In genomic region chr2:180927030-180927686, GRCh38 we compare ENCODE assay signal across 23 cellular contexts. TPM values are rescaled to one million over a fixed set of nuclear protein-coding genes. Genes with fewer than 3 reads are reported as not detected.
DNase-seq lines count a peak whose midpoint lies in the region; ATAC-seq, FAIRE-seq and TF ChIP-seq lines count a peak whose summit lies in the region.
"Had no signal": no experiment of that assay in that cellular context is flagged by ENCODE, and none has a peak within 500 bp of the region (broad histone marks: within the 10 kb centered on the region; RNA-seq: fewer than 3 reads in every experiment).

No MANE protein-coding gene starts in this region.

- H3K27me3 Mint-ChIP-seq in astrocyte (ENCODE audit: low read depth, unreplicated experiment) = no peaks in the 10 kb centered on the region

- no peak overlapping the region for H3K4me3 ChIP-seq in astrocyte (ENCODE audit: insufficient read depth, low read depth, low read length)
- H3K4me3 ChIP-seq in mucosa of descending colon = no peak overlapping the region
- H3K4me3 ChIP-seq: SK-N-MC had no signal

- intact Hi-C loops in mucosa of descending colon (cut with DNase I, micrococcal nuclease) = no loop called here

- H3K9me3 ChIP-seq in astrocyte (ENCODE audit: insufficient read depth, low read depth, low read length) = no peaks in the 10 kb centered on the region
- H3K9me3 ChIP-seq in mucosa of descending colon = no peaks in the 10 kb centered on the region

- H3K9ac ChIP-seq in astrocyte (ENCODE audit: low read length) = no peak overlapping the region

- FAIRE-seq in astrocyte (lab: Jason Lieb, UNC) (peak; percentile 47), GM12892 (lab: Jason Lieb, UNC) (no peak)
- FAIRE-seq: A204.1, D721Med, GM12891 had no signal

- no peak overlapping the region for H3K27ac ChIP-seq in astrocyte (ENCODE audit: low read depth, low read length)
- H3K27ac ChIP-seq: HL-60, RWPE1, SK-N-MC had no signal

- H4K20me1 ChIP-seq in astrocyte (ENCODE audit: insufficient read depth, low read length) = no peaks in the 10 kb centered on the region

- H3K4me1 ChIP-seq in astrocyte (ENCODE audit: insufficient read depth, low read length) (no peaks in the 10 kb centered on the region), mucosa of descending colon (ENCODE audit: low read depth) (no peaks in the 10 kb centered on the region)

- H3K4me3 Mint-ChIP-seq in astrocyte (ENCODE audit: unreplicated experiment) = no peak overlapping the region
- H3K4me3 Mint-ChIP-seq: B cell, CD14-positive monocyte, H9 had no signal

- H3K9me3 Mint-ChIP-seq in astrocyte (ENCODE audit: unreplicated experiment) = no peaks in the 10 kb centered on the region
- H3K9me3 Mint-ChIP-seq: H9 had no signal

- H3K36me3 ChIP-seq in astrocyte (ENCODE audit: insufficient read depth, low read length) (no peaks in the 10 kb centered on the region), mucosa of descending colon (ENCODE audit: low read depth) (no peaks in the 10 kb centered on the region)

- no peak overlapping the region for H2AFZ ChIP-seq in astrocyte (ENCODE audit: low read depth, low read length)

- ATAC-seq in mucosa of descending colon (peak; percentile 89), HG03175 (IDR thresholded peaks at IDR 0.05; ENCODE audit: unreplicated experiment) (no peak)

- no peak overlapping the region for H3K4me2 ChIP-seq in astrocyte (ENCODE audit: low read length)

- no peaks in the 10 kb centered on the region for H3K79me2 ChIP-seq in astrocyte (ENCODE audit: insufficient read depth, low read length)

- no peak overlapping the region for H3K27ac Mint-ChIP-seq in astrocyte (ENCODE audit: unreplicated experiment)
- H3K27ac Mint-ChIP-seq: B cell, CD14-positive monocyte, H9 had no signal

- TF ChIP-seq CTCF in astrocyte (IDR thresholded peaks at IDR 0.05; ENCODE audit: insufficient read depth, low read depth, low read length) = no peak
- no peak for TF ChIP-seq CTCF in mucosa of descending colon (IDR thresholded peaks at IDR 0.05)

- no peaks in the 10 kb centered on the region for H3K27me3 ChIP-seq in astrocyte (ENCODE audit: insufficient read depth, low read length)

- in situ Hi-C loops in Caki2 (cut with HindIII; ENCODE audit: low pct_unique_long_range_greater_than_20kb, low sequenced_read_pairs) = no loop called here

- H3K36me3 Mint-ChIP-seq in astrocyte (ENCODE audit: low read depth, unreplicated experiment) = no peaks in the 10 kb centered on the region
- H3K36me3 Mint-ChIP-seq: CD14-positive monocyte had no signal

- DNase-seq in Caki2 (ENCODE audit: low read depth) (peak; percentile 28), HT1080 (ENCODE audit: low read depth) (peak; percentile 54), astrocyte (ENCODE audit: low read depth) (no peak), mucosa of descending colon (no peak), GM12892 (ENCODE audit: insufficient read length) (no peak), NCI-H1694 (lab: John Stamatoyannopoulos, UW) (no peak)
- DNase-seq: H9, KG1, MV-4-11, NCI-H1105 treated with DMSO at 0.1 percent for 48 hours, NCI-H2081 treated with DMSO at 0.1 percent for 48 hours, NCI-H2171 treated with DMSO at 0.1 percent for 48 hours, NCI-H524 treated with DMSO at 0.1 percent for 48 hours, SHP77 treated with DMSO at 0.1 percent for 48 hours had no signal

- peaks cover 5% of the 10 kb centered on the region for H3K4me1 Mint-ChIP-seq in astrocyte (ENCODE audit: low read depth, unreplicated experiment)
- H3K4me1 Mint-ChIP-seq: B cell, CD14-positive monocyte, H9 had no signal

- TF ChIP-seq POLR2A in GM12892 (IDR thresholded peaks at IDR 0.05; ENCODE audit: low read depth, low read length) = no peak

RNA-seq across cellular contexts. Expression of gene UBE2E3, which starts 53.2 kb away (rescaled TPM):
- total RNA-seq in Caki2 (2014; rRNA removed; shearing (Covaris generic); ENCODE audit: low replicate concordance) = 205 and 216 TPM in 2 replicates
- total RNA-seq in HT1080 (2014; rRNA removed; shearing (Covaris generic)) = 156 and 183 TPM in 2 replicates
- polyA plus RNA-seq in HT1080 (2015; cell fraction: cytosol; rRNA removed) = 152 and 168 TPM in 2 replicates
- polyA plus RNA-seq in HT1080 (2015; cell fraction: nucleus; rRNA removed) = 54.4 and 76.0 TPM in 2 replicates
- total RNA-seq in astrocyte = 129 and 140 TPM in 2 replicates
- total RNA-seq in mucosa of descending colon = 10 to 100 TPM; 48.3 to 63.6 (median 52.8) TPM
- polyA plus RNA-seq in GM12892 (2012; ENCODE audit: missing spikeins) = 49.7 TPM

Comparison
In these comparisons a context has a peak if more than half of its experiments do, and no peak if none do; other contexts are left out.
1. DNase-seq: peak in Caki2 (single experiment) and HT1080 (single experiment); none in astrocyte (single experiment), mucosa of descending colon (0 of 3), GM12892 (single experiment) and NCI-H1694 (single experiment).